In genomic region chr1:27001570-27002360, GRCh38 we compare ENCODE assay signal across 10 cellular contexts. TPM values are rescaled to one million over a fixed set of nuclear protein-coding genes. Genes with fewer than 3 reads are reported as not detected.
DNase-seq lines count a peak whose midpoint lies in the region; ATAC-seq, FAIRE-seq and TF ChIP-seq lines count a peak whose summit lies in the region.
"Had no signal": no experiment of that assay in that cellular context is flagged by ENCODE, and none has a peak within 500 bp of the region (broad histone marks: within the 10 kb centered on the region; RNA-seq: fewer than 3 reads in every experiment).

No MANE protein-coding gene starts in this region.

- H3K4me3 Mint-ChIP-seq in T-helper 17 cell, result no peak overlapping the region

- H3K27ac Mint-ChIP-seq in T-helper 17 cell, result no peak overlapping the region

- peaks cover 13% of the 10 kb centered on the region for H3K36me3 ChIP-seq in left ventricle myocardium inferior

- H3K4me1 Mint-ChIP-seq in T-helper 17 cell, result peaks cover 7% of the 10 kb centered on the region

- intact Hi-C loops in left ventricle myocardium inferior (cut with micrococcal nuclease) (no loop called here), sciatic nerve (cut with DNase I) (no loop called here)

- no peaks in the 10 kb centered on the region for H3K36me3 Mint-ChIP-seq in T-helper 17 cell (ENCODE audit: low read depth)

- ATAC-seq in T-helper 17 cell (peak; percentile 51), sciatic nerve (peak; percentile 75), HG03469 (IDR thresholded peaks at IDR 0.05; ENCODE audit: unreplicated experiment) (no peak)

- H3K27ac ChIP-seq in left ventricle myocardium inferior (replicated peaks), result peak overlapping the region; percentile 91
- H3K27ac ChIP-seq: PC-9 had no signal

- no peak for TF ChIP-seq CTCF in left ventricle myocardium inferior (IDR thresholded peaks at IDR 0.05; ENCODE audit: borderline replicate concordance)

- no peak for DNase-seq in GM19239 (ENCODE audit: insufficient read length, low spot score)
- no peak for DNase-seq in T-helper 17 cell
- DNase-seq in left ventricle myocardium inferior, result peak; percentile 55
- DNase-seq in sciatic nerve (ENCODE audit: low spot score), result peak; percentile 80
- DNase-seq in DMS53 (lab: John Stamatoyannopoulos, UW), result no peak
- DNase-seq in NCI-H1105 (lab: John Stamatoyannopoulos, UW), result no peak
- no peak for DNase-seq in NCI-H69 (lab: John Stamatoyannopoulos, UW)
- DNase-seq: PC-9 had no signal

- H3K4me1 ChIP-seq in left ventricle myocardium inferior, result peaks cover 82% of the 10 kb centered on the region

- H3K27me3 Mint-ChIP-seq in T-helper 17 cell, result peaks cover 17% of the 10 kb centered on the region

- peak overlapping the region; percentile 2 for H3K4me3 ChIP-seq in left ventricle myocardium inferior
- H3K4me3 ChIP-seq: PC-9 had no signal

- peak; percentile 8 for FAIRE-seq in GM19239 (lab: Jason Lieb, UNC)

- H3K9me3 ChIP-seq in T-helper 17 cell (ENCODE audit: control insufficient read depth, low read length, poor library complexity, severe bottlenecking) (no peaks in the 10 kb centered on the region), left ventricle myocardium inferior (replicated peaks) (no peaks in the 10 kb centered on the region)

- peaks cover 3% of the 10 kb centered on the region for H3K27me3 ChIP-seq in left ventricle myocardium inferior (ENCODE audit: low read depth)

RNA-seq across cellular contexts. Expression of gene TRNP1, which starts 8.3 kb away (rescaled TPM):
- total RNA-seq in T-helper 17 cell, result under 1 TPM in 1 of 2 donors, not detected in 1; 0.22 TPM
- 35.7 TPM for total RNA-seq in left ventricle myocardium inferior
- 22.7 TPM for total RNA-seq in sciatic nerve

RNA-seq across cellular contexts. Expression of gene TENT5B, which starts 10.9 kb away (rescaled TPM):
- not detected for total RNA-seq in T-helper 17 cell
- 30.2 TPM for total RNA-seq in left ventricle myocardium inferior
- total RNA-seq in sciatic nerve, result 2.3 TPM

RNA-seq across cellular contexts. Expression of gene KDF1, which starts 41.5 kb away (rescaled TPM):
- total RNA-seq in T-helper 17 cell (1 to 10 TPM in 1 of 2 donors, under 1 TPM in 1; 0.62 to 1.3 TPM), left ventricle myocardium inferior (0.27 TPM), sciatic nerve (not detected)
- total RNA-seq: dermis microvascular lymphatic vessel endothelial cell had no signal

Comparison
In these comparisons a context has a peak if more than half of its experiments do, and no peak if none do; other contexts are left out.
1. DNase-seq: peak in left ventricle myocardium inferior (single experiment) and sciatic nerve (single experiment); none in GM19239 (single experiment), T-helper 17 cell (0 of 3), DMS53 (single experiment), NCI-H1105 (single experiment) and NCI-H69 (single experiment).
2. RNA of gene TRNP1, which starts 8.3 kb away (total RNA-seq): 35.7 TPM in left ventricle myocardium inferior (single experiment) and 22.7 TPM in sciatic nerve (single experiment); 0.22 TPM in T-helper 17 cell; every median in the first group is over 10 times any median in the second.